9 cellular contexts compared by ENCODE assay signal in genomic region chr6:31945507-31946369, GRCh38. TPM values are rescaled to one million over a fixed set of nuclear protein-coding genes. Genes with fewer than 3 reads are reported as not detected.
DNase-seq lines count a peak whose midpoint lies in the region; ATAC-seq, FAIRE-seq and TF ChIP-seq lines count a peak whose summit lies in the region.
"Had no signal": no experiment of that assay in that cellular context is flagged by ENCODE, and none has a peak within 500 bp of the region (broad histone marks: within the 10 kb centered on the region; RNA-seq: fewer than 3 reads in every experiment).

Gene CFB, plus strand, starts transcription at chr6:31946095. Its CDS starts 127 bp downstream, at chr6:31946222.

- H3K79me2 ChIP-seq in OCI-LY7 (ENCODE audit: insufficient read depth, low read depth, low read length) = no peaks in the 10 kb centered on the region

- H3K9me3 Mint-ChIP-seq in HFFc6 = no peaks in the 10 kb centered on the region
- H3K9me3 Mint-ChIP-seq in stimulated activated effector memory CD8-positive, alpha-beta T cell treated with anti-CD3 and anti-CD28 coated beads, Interleukin-12 subunit alpha, Interleukin-12 subunit beta, amount 100 ng/mL, for 72 hours = no peaks in the 10 kb centered on the region

- peak within 1 kb of the TSS; percentile 29 to 47 for H3K4me3 ChIP-seq in kidney (ENCODE audit: low read length in 2 of 2)
- H3K4me3 ChIP-seq in OCI-LY7 (ENCODE audit: low read depth, low read length, poor library complexity, severe bottlenecking) = no peak within 1 kb of the TSS

- peak within 1 kb of the TSS; percentile 88 for H3K27ac Mint-ChIP-seq in HFFc6
- H3K27ac Mint-ChIP-seq in stimulated activated effector memory CD8-positive, alpha-beta T cell treated with anti-CD3 and anti-CD28 coated beads, Interleukin-12 subunit alpha, Interleukin-12 subunit beta, amount 100 ng/mL, for 72 hours = no peak within 1 kb of the TSS

- H3K9me3 ChIP-seq in kidney (ENCODE audit: control insufficient read depth in 1 of 2, low read length in 2 of 2) (no peaks in the 10 kb centered on the region), OCI-LY7 (ENCODE audit: low read length) (no peaks in the 10 kb centered on the region)

- H3K9me2 ChIP-seq in OCI-LY7 (ENCODE audit: insufficient read depth, low read length) = no peaks in the 10 kb centered on the region

- no peak within 1 kb of the TSS for H2AFZ ChIP-seq in OCI-LY7 (ENCODE audit: low read length)

- no peak for ATAC-seq in stimulated activated effector memory CD8-positive, alpha-beta T cell treated with anti-CD3 and anti-CD28 coated beads, Interleukin-12 subunit alpha, Interleukin-12 subunit beta, amount 100 ng/mL, for 72 hours
- ATAC-seq in GM19397 (IDR thresholded peaks at IDR 0.05; ENCODE audit: unreplicated experiment) = no peak

- peak within 1 kb of the TSS in 1 of 2 donors; percentile 53 for H3K9ac ChIP-seq in kidney (ENCODE audit: low read length in 2 of 2)

- peaks cover 46% of the 10 kb centered on the region for H3K4me1 Mint-ChIP-seq in HFFc6 (ENCODE audit: low read depth)
- peaks cover 10% of the 10 kb centered on the region for H3K4me1 Mint-ChIP-seq in stimulated activated effector memory CD8-positive, alpha-beta T cell treated with anti-CD3 and anti-CD28 coated beads, Interleukin-12 subunit alpha, Interleukin-12 subunit beta, amount 100 ng/mL, for 72 hours

- CTCF ChIA-PET in OCI-LY7 (lab: Charles Lee; ENCODE audit: unreplicated experiment) = no interaction called here

- TF ChIP-seq CTCF in HFFc6 (IDR thresholded peaks at IDR 0.05) (no peak), kidney (IDR thresholded peaks at IDR 0.05; ENCODE audit: borderline replicate concordance, extremely low read depth, insufficient read depth) (no peak), OCI-LY7 (conservative IDR thresholded peaks at IDR 0.05; ENCODE audit: low read length) (no peak)

- no peaks in the 10 kb centered on the region for H3K36me3 Mint-ChIP-seq in HFFc6 (ENCODE audit: low read depth)
- no peaks in the 10 kb centered on the region for H3K36me3 Mint-ChIP-seq in stimulated activated effector memory CD8-positive, alpha-beta T cell treated with anti-CD3 and anti-CD28 coated beads, Interleukin-12 subunit alpha, Interleukin-12 subunit beta, amount 100 ng/mL, for 72 hours

- peaks cover 0 to 6% of the 10 kb centered on the region in 2 donors for H3K4me1 ChIP-seq in kidney (ENCODE audit: control insufficient read depth in 1 of 2, insufficient read depth in 1 of 2, low read depth in 1 of 2, low read length in 2 of 2)
- H3K4me1 ChIP-seq in OCI-LY7 (ENCODE audit: insufficient read depth, low read length, poor library complexity, severe bottlenecking) = no peaks in the 10 kb centered on the region

- DNase-seq in HFFc6 = peak; percentile 78
- DNase-seq in astrocyte of the hippocampus (ENCODE audit: low read depth, low spot score) = peak; percentile 72
- peak; percentile 94 for DNase-seq in kidney
- peak; percentile 91 for DNase-seq in stromal cell of bone marrow (ENCODE audit: low read depth)
- DNase-seq in stimulated activated effector memory CD8-positive, alpha-beta T cell treated with anti-CD3 and anti-CD28 coated beads, Interleukin-12 subunit alpha, Interleukin-12 subunit beta, amount 100 ng/mL, for 72 hours (ENCODE audit: low spot score in 2 of 2) = no peak
- no peak for DNase-seq in GM19240 (ENCODE audit: insufficient read length, low spot score)
- no peak for DNase-seq in OCI-LY7 (ENCODE audit: low spot score)

- H4K20me1 ChIP-seq in OCI-LY7 (ENCODE audit: insufficient read depth, low read length) = no peaks in the 10 kb centered on the region

- peaks cover 17% of the 10 kb centered on the region for H3K27me3 Mint-ChIP-seq in HFFc6 (ENCODE audit: insufficient read depth)

- POLR2A ChIA-PET in OCI-LY7 (lab: Charles Lee) = no interaction called here

- H3K36me3 ChIP-seq in kidney (ENCODE audit: control insufficient read depth in 1 of 2, insufficient read depth in 2 of 2, low read length in 2 of 2) = no peaks in the 10 kb centered on the region
- H3K36me3 ChIP-seq in OCI-LY7 (ENCODE audit: insufficient read depth, low read length) = 0 out of 2 replicates have a peak, but pooled peaks cover under 1% of the 10 kb centered on the region

- BruUV-seq in OCI-LY7 (replicated peaks; lab: Mats Ljungman, UMichigan) = no TSS peak

- H3K4me3 Mint-ChIP-seq in HFFc6 = peak within 1 kb of the TSS; percentile 83
- no peak within 1 kb of the TSS for H3K4me3 Mint-ChIP-seq in stimulated activated effector memory CD8-positive, alpha-beta T cell treated with anti-CD3 and anti-CD28 coated beads, Interleukin-12 subunit alpha, Interleukin-12 subunit beta, amount 100 ng/mL, for 72 hours

- H3K27ac ChIP-seq in kidney (ENCODE audit: low read depth in 2 of 2, low read length in 2 of 2) (peak within 1 kb of the TSS; percentile 69 to 78), OCI-LY7 (ENCODE audit: low read depth, low read length, poor library complexity, severe bottlenecking) (no peak within 1 kb of the TSS)
- H3K27ac ChIP-seq: HL-60 had no signal

- no peak for FAIRE-seq in kidney (lab: Jason Lieb, UNC)

- intact Hi-C loops in kidney (cut with DNase I) = no loop called here
- intact Hi-C loops in OCI-LY7 (cut with micrococcal nuclease; ENCODE audit: unreplicated experiment) = no loop called here

- no peak within 1 kb of the TSS for H3K4me2 ChIP-seq in OCI-LY7 (ENCODE audit: low read length)

RNA-seq across cellular contexts. Expression of gene CFB, which starts in this region (rescaled TPM):
- total RNA-seq in HFFc6 (2021; fragmentation: NEBNext Ultra II Directional; extraction: Animal tissue kit (Norgen Biotek cat#: 25700)) = 1 to 10 TPM in 2 of 6 experiments, under 1 TPM in 3, not detected in 1; 0.33 to 1.3 (median 0.81) TPM
- total RNA-seq in kidney (200 TPM), OCI-LY7 (2022) (1.2 and 2.4 TPM in 2 replicates)
- 154 TPM for polyA plus RNA-seq in kidney (ENCODE audit: insufficient read depth, low read depth, low replicate concordance)
- total RNA-seq in OCI-LY7 (2014; rRNA removed; shearing (Covaris generic)) = 1.1 TPM in 1 of 2 replicates, not detected in the other

Comparison
In these comparisons a context has a peak if more than half of its experiments do, and no peak if none do; other contexts are left out.
1. RNA of gene CFB (total RNA-seq): 200 TPM in kidney (single experiment); 1.1 to 2.4 TPM in OCI-LY7 and 0.33 to 1.3 TPM in HFFc6; every median in the first group is over 10 times any median in the second.
2. DNase-seq: peak in HFFc6 (single experiment), astrocyte of the hippocampus (single experiment), kidney (single experiment) and stromal cell of bone marrow (single experiment); none in stimulated activated effector memory CD8-positive, alpha-beta T cell treated with anti-CD3 and anti-CD28 coated beads, Interleukin-12 subunit alpha, Interleukin-12 subunit beta, amount 100 ng/mL, for 72 hours (0 of 2), GM19240 (single experiment) and OCI-LY7 (single experiment).